In genomic region chr7:84228526-84228925, GRCh38 we compare ENCODE assay signal across 22 cellular contexts.
"Had no signal": no experiment of that assay in that cellular context is flagged by ENCODE, and none has a peak within 500 bp of the region (broad histone marks: within the 10 kb centered on the region; RNA-seq: fewer than 3 reads in every experiment).

No MANE protein-coding gene starts in this region.

- H3K27me3 ChIP-seq: ascending aorta, esophagus muscularis mucosa, hepatocyte, pancreas, right lobe of liver, tibial artery had no signal

- H3K4me2 ChIP-seq: hepatocyte had no signal

- H3K9me3 ChIP-seq: ascending aorta, esophagus muscularis mucosa, pancreas, right lobe of liver, tibial artery had no signal

- H3K27ac ChIP-seq: ascending aorta, hepatocyte, pancreas, right lobe of liver, tibial artery, WERI-Rb-1 had no signal

- H3K36me3 ChIP-seq: ascending aorta, esophagus muscularis mucosa, pancreas, right lobe of liver, tibial artery, WERI-Rb-1 had no signal

- FAIRE-seq: frontal cortex, pancreas, small intestine, TTC549 had no signal

- H3K4me1 ChIP-seq: ascending aorta, right lobe of liver had no signal

- H3K4me3 ChIP-seq: ascending aorta, esophagus muscularis mucosa, hepatocyte, pancreas, right lobe of liver, tibial artery had no signal

- H3K79me2 ChIP-seq: hepatocyte had no signal

- DNase-seq: activated CD4-positive, alpha-beta T cell treated with anti-CD3 and anti-CD28 coated beads for 1 hour; activated gamma-delta T cell treated with Interleukin-2 at 50 U/mL for 16 hours; activated T-cell treated with anti-CD3 and anti-CD28 coated beads, Interleukin-2, amount 50 U/mL, for 1 hour; central memory CD4-positive, alpha-beta T cell; effector memory CD8-positive, alpha-beta T cell; glutamatergic neuron; left ventricle myocardium superior; mammary epithelial cell; midbrain; pancreas; right lobe of liver; small intestine; stimulated activated CD4-positive, alpha-beta T cell treated with anti-CD3 and anti-CD28 coated beads, Interleukin-2, amount 100 ng/mL, for 24 hours; stimulated activated naive CD8-positive, alpha-beta T cell treated with anti-CD3 and anti-CD28 coated beads, Interleukin-15, amount 100 ng/mL, for 72 hours; T-cell; tibial artery; WERI-Rb-1 had no signal

- H2AFZ ChIP-seq: hepatocyte had no signal
